In the genomic region with DNA sequence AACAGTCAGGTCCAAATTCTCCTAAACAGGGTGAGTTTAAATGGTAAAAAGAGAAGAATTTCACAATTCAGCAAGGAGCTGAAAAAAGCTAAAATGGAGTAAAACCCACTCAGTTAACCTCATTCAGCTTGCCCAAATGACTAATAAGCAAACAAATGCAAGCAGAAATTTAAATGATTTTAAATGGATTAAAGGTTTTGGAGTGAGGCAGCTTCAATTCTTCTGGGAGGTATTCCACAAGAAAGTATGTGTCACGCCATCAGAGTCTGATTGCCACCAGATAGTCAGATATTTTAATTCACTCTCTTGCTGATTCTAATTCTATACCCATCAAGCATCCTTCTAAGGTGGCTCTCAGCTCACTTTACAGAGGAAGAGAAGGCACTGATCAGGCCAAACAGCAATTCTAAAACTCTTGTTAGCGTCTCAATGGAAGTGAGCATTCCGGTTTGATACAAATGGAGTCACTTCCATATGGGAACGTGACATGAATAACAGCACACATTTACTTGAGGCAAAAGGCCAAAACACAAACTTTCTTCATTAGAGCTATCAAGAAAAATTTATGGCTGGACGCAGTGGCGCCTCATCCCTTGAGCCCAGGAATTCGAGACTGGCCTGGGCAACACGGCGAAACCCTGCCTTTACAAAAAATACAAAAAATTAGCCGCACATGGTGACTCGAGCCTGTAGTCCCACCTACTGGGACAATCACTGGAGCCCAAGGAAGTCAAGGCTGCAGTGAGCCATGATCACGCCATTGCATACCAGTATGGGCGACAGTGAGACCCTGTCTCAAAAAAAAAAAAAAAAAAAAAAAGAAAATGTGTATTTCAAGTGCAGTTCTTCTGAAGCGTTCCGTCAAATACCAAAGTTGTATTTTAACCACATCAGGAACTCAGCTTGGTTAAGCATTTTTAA, we compare ENCODE assay signal across 8 cellular contexts. TPM values are rescaled to one million over a fixed set of nuclear protein-coding genes. Genes with fewer than 3 reads are reported as not detected.
DNase-seq lines count a peak whose midpoint lies in the region; ATAC-seq and TF ChIP-seq lines count a peak whose summit lies in the region.

No MANE protein-coding gene starts in this region.

- H3K27me3 ChIP-seq in CD4-positive, alpha-beta memory T cell (ENCODE audit: insufficient read depth, low read length), result no peaks in the 10 kb centered on the region
- H3K27me3 ChIP-seq in effector memory CD4-positive, alpha-beta T cell (replicated peaks; ENCODE audit: control insufficient read depth, insufficient read depth, low read length, poor library complexity, severe bottlenecking), result no peaks in the 10 kb centered on the region
- no peaks in the 10 kb centered on the region for H3K27me3 ChIP-seq in neuron (ENCODE audit: insufficient read depth, low read length)

- no peak overlapping the region for H2AFZ ChIP-seq in neuron (ENCODE audit: low read depth, low read length)

- H3K36me3 Mint-ChIP-seq in CD4-positive, alpha-beta memory T cell, result peaks cover 25 to 46% of the 10 kb centered on the region in 2 donors

- H3K9me3 ChIP-seq in CD4-positive, alpha-beta memory T cell (ENCODE audit: control insufficient read depth in 1 of 2, low read length in 2 of 2), result no peaks in the 10 kb centered on the region
- H3K9me3 ChIP-seq in effector memory CD4-positive, alpha-beta T cell (ENCODE audit: control insufficient read depth, low read length), result no peaks in the 10 kb centered on the region
- no peaks in the 10 kb centered on the region for H3K9me3 ChIP-seq in neuron (ENCODE audit: low read length)

- no peak for TF ChIP-seq CTCF in NB4 (IDR thresholded peaks at IDR 0.05; ENCODE audit: low read depth, low read length)

- intact Hi-C loops in CD4-positive, alpha-beta memory T cell (cut with micrococcal nuclease), result loop anchor here (5.0 to 10.0 kb wide), 4 partner anchors 390 to 1867 kb away; a partner anchor contains a TSS

- peak overlapping the region; percentile 98 for H3K27ac ChIP-seq in CD4-positive, alpha-beta memory T cell (ENCODE audit: low read depth, low read length)
- H3K27ac ChIP-seq in effector memory CD4-positive, alpha-beta T cell (ENCODE audit: insufficient read depth, low read length, poor library complexity, severe bottlenecking), result peak overlapping the region; percentile 99

- H3K4me3 Mint-ChIP-seq in CD4-positive, alpha-beta memory T cell, result peak overlapping the region; percentile 95 to 100 (median 98)

- no peaks in the 10 kb centered on the region for H3K27me3 Mint-ChIP-seq in CD4-positive, alpha-beta memory T cell

- peak overlapping the region; percentile 48 to 100 (median 100) for H3K27ac Mint-ChIP-seq in CD4-positive, alpha-beta memory T cell

- no peak for DNase-seq in CD4-positive, alpha-beta memory T cell
- DNase-seq in NB4 (ENCODE audit: low read depth), result no peak
- DNase-seq in effector memory CD4-positive, alpha-beta T cell, result no peak
- no peak for DNase-seq in COLO668 (lab: John Stamatoyannopoulos, UW; ENCODE audit: unreplicated experiment)
- DNase-seq in NCI-H748 (lab: John Stamatoyannopoulos, UW; ENCODE audit: unreplicated experiment), result no peak

- H3K36me3 ChIP-seq in CD4-positive, alpha-beta memory T cell (ENCODE audit: insufficient read depth, low read length), result peaks cover 28% of the 10 kb centered on the region
- H3K36me3 ChIP-seq in effector memory CD4-positive, alpha-beta T cell (ENCODE audit: control insufficient read depth, insufficient read depth, low read length), result peaks cover 30% of the 10 kb centered on the region
- H3K36me3 ChIP-seq in neuron (ENCODE audit: insufficient read depth, low read length), result peaks cover 34% of the 10 kb centered on the region

- no peak for ATAC-seq in GM18505 (IDR thresholded peaks at IDR 0.05; ENCODE audit: unreplicated experiment)
- ATAC-seq in activated CD4-positive, CD25-positive, alpha-beta regulatory T cell treated with anti-CD3 and anti-CD28 coated beads, Interleukin-2, amount 50 U/mL, for 24 hours, result no peak

- H3K4me3 ChIP-seq in CD4-positive, alpha-beta memory T cell (ENCODE audit: low read length in 2 of 2), result peak overlapping the region; percentile 79 to 96
- H3K4me3 ChIP-seq in NB4 (ENCODE audit: low read depth, low read length) (peak overlapping the region; percentile 95), neuron (ENCODE audit: low read length) (peak overlapping the region; percentile 77)
- peak overlapping the region; percentile 75 for H3K4me3 ChIP-seq in effector memory CD4-positive, alpha-beta T cell (ENCODE audit: insufficient read depth, low read depth, low read length, poor library complexity, severe bottlenecking)

- peaks cover 59% of the 10 kb centered on the region for H3K4me1 ChIP-seq in CD4-positive, alpha-beta memory T cell (ENCODE audit: insufficient read depth, low read length)
- peaks cover 21% of the 10 kb centered on the region for H3K4me1 ChIP-seq in effector memory CD4-positive, alpha-beta T cell (ENCODE audit: control insufficient read depth, insufficient read depth, low read length, poor library complexity, severe bottlenecking)
- H3K4me1 ChIP-seq in neuron (ENCODE audit: insufficient read depth, low read length), result peaks cover 17% of the 10 kb centered on the region

- CTCF ChIA-PET in CD4-positive, alpha-beta memory T cell (lab: Charles Lee; ENCODE audit: partially characterized antibody), result interaction anchor here (0.6 to 1.8 kb wide), 2 partner anchors 14 to 106 kb away, joined by 3 to 7 read pairs; a partner anchor contains a TSS

- H3K9me3 Mint-ChIP-seq in CD4-positive, alpha-beta memory T cell, result peaks cover 0 to 2% (median 0%) of the 10 kb centered on the region in 8 donors

- H3K4me1 Mint-ChIP-seq in CD4-positive, alpha-beta memory T cell, result peaks cover 35 to 62% (median 47%) of the 10 kb centered on the region in 4 donors

- POLR2A ChIA-PET in CD4-positive, alpha-beta memory T cell (lab: Charles Lee; ENCODE audit: partially characterized antibody), result interaction anchor here (1.0 to 1.6 kb wide), 8 partner anchors 9 to 998 kb away, joined by 3 to 5 read pairs (median 4); a partner anchor contains a TSS

- no peak for TF ChIP-seq POLR2A in NB4 (IDR thresholded peaks at IDR 0.05; ENCODE audit: extremely low read depth, insufficient read length)
- no peak for TF ChIP-seq POLR2A in GM18505 (IDR thresholded peaks at IDR 0.05; ENCODE audit: borderline replicate concordance, extremely low read depth, insufficient read depth, insufficient read length)

RNA-seq across cellular contexts. Expression of a gene that starts 2.0 kb away (rescaled TPM):
- total RNA-seq in CD4-positive, alpha-beta memory T cell, result 100 to 1,000 TPM; 121 to 125 TPM
- polyA plus RNA-seq in CD4-positive, alpha-beta memory T cell, result 10 to 100 TPM; 11.8 to 22.4 TPM

RNA-seq across cellular contexts. Expression of a gene that starts 34.7 kb away (rescaled TPM):
- total RNA-seq in CD4-positive, alpha-beta memory T cell, result under 1 TPM; 0.17 to 0.25 TPM
- not detected for polyA plus RNA-seq in CD4-positive, alpha-beta memory T cell
